ENCODE assay signal across 8 cellular contexts in genomic region chr5:43041131-43041668, GRCh38. TPM values are rescaled to one million over a fixed set of nuclear protein-coding genes. Genes with fewer than 3 reads are reported as not detected.
DNase-seq lines count a peak whose midpoint lies in the region; ATAC-seq, FAIRE-seq and TF ChIP-seq lines count a peak whose summit lies in the region.

No MANE protein-coding gene starts in this region.

- H3K4me1 ChIP-seq in A549 (peaks cover 6% of the 10 kb centered on the region; the same call in 2 of the 3 replicates), HEK293 (ENCODE audit: control insufficient read depth, insufficient read depth, low read length) (no peaks in the 10 kb centered on the region), mesodermal cell (ENCODE audit: control insufficient read depth, insufficient read depth, low read length, poor library complexity, severe bottlenecking) (peaks cover 15% of the 10 kb centered on the region)

- no peak for TF ChIP-seq EP300 in A549 (IDR thresholded peaks at IDR 0.05)

- POLR2A ChIA-PET in A549 (lab: Yijun Ruan, JAX) = interaction anchor here (0.6 to 3.2 kb wide), 14 partner anchors 20 to 443 kb away, joined by 3 to 53 read pairs (median 5); partner anchors contain the start of genes TMEM267 and ZNF131
- POLR2A ChIA-PET in HEK293 (lab: Yijun Ruan, JAX) = interaction anchor here (0.6 to 3.1 kb wide), 10 partner anchors 21 to 349 kb away, joined by 3 to 33 read pairs (median 8); partner anchors contain the start of gene ZNF131

- no peak for ATAC-seq in A549
- no peak for ATAC-seq in HG03025 (IDR thresholded peaks at IDR 0.05; ENCODE audit: low FRiP score, unreplicated experiment)
- ATAC-seq in GM19452 (IDR thresholded peaks at IDR 0.05; ENCODE audit: unreplicated experiment) = no peak

- H3K36me3 ChIP-seq in HEK293 (ENCODE audit: control insufficient read depth in 2 of 2, insufficient read depth in 1 of 2, low read length in 2 of 2) = no peaks in the 10 kb centered on the region
- H3K36me3 ChIP-seq in mesodermal cell (ENCODE audit: control insufficient read depth, insufficient read depth, low read length) = no peaks in the 10 kb centered on the region

- under 1% methylated on average over 18 of the region's 18 CpGs for WGBS in A549 (ENCODE audit: missing lambda C conversion rate)
- 7 to 9% methylated on average over 16 to 17 of the region's 18 CpGs for WGBS in mesodermal cell (ENCODE audit: insufficient coverage in 2 of 2), 2 experiments

- in situ Hi-C loops in GM13977 (cut with MboI; ENCODE audit: low pct_unique_long_range_greater_than_20kb, low sequenced_read_pairs, unreplicated experiment) = no loop called here

- TF ChIP-seq RAD21 in A549 (conservative IDR thresholded peaks at IDR 0.05 in 1 of 2, IDR thresholded peaks at IDR 0.05 in 1 of 2) = no peak

- H3K4me3 ChIP-seq in A549 (peak overlapping the region; percentile 50), HEK293 (ENCODE audit: low read depth, low read length) (peak overlapping the region; percentile 56), mesodermal cell (ENCODE audit: extremely low read depth, insufficient read depth, low read length, poor library complexity, severe bottlenecking) (peak overlapping the region; percentile 46)

- DNase-seq in A549 (ENCODE audit: low read depth in 1 of 2, low spot score in 1 of 2) (peak in 1 of 2 experiments; percentile 71), T-helper 1 cell (peak in 3 of 5 donors; percentile 24 to 74 (median 41)), dermis blood vessel endothelial cell (peak; percentile 81), GM13977 (ENCODE audit: low spot score) (no peak)

- no peaks in the 10 kb centered on the region for H3K9me3 ChIP-seq in A549
- no peaks in the 10 kb centered on the region for H3K9me3 ChIP-seq in HEK293 (ENCODE audit: control insufficient read depth, insufficient read depth, low read depth, low read length)
- no peaks in the 10 kb centered on the region for H3K9me3 ChIP-seq in mesodermal cell (ENCODE audit: control insufficient read depth, low read length)

- H3K4me2 ChIP-seq in A549 = peak overlapping the region; percentile 97

- no peak for FAIRE-seq in A549 (lab: Jason Lieb, UNC)

- peak overlapping the region; percentile 85 to 93 for H3K27ac ChIP-seq in A549
- peak overlapping the region; percentile 80; the same call in 1 of the 2 replicates for H3K27ac ChIP-seq in HEK293 (ENCODE audit: extremely low read depth, low read depth, low read length)
- H3K27ac ChIP-seq in mesodermal cell (ENCODE audit: low read depth, low read length, severe bottlenecking) = peak overlapping the region; percentile 89

- TF ChIP-seq POLR2A in A549 (IDR thresholded peaks at IDR 0.05; ENCODE audit: low read length) = no peak

- CTCF ChIA-PET in A549 (lab: Yijun Ruan, JAX) (interaction anchor here (0.7 to 3.2 kb wide), 34 partner anchors 9 to 212 kb away, joined by 3 to 72 read pairs (median 6); partner anchors contain the start of gene ZNF131), HEK293 (lab: Yijun Ruan, JAX) (interaction anchor here (0.5 to 3.1 kb wide), 27 partner anchors 10 to 1245 kb away, joined by 3 to 33 read pairs (median 5); no protein-coding TSS in a partner anchor)

- no peak for TF ChIP-seq CTCF in A549 (IDR thresholded peaks at IDR 0.05)
- no peak for TF ChIP-seq CTCF in HEK293 (tag by site-specific recombination; IDR thresholded peaks at IDR 0.05)
- no peak for TF ChIP-seq CTCF in GM13977 (IDR thresholded peaks at IDR 0.05; ENCODE audit: extremely low read depth, insufficient read depth, missing control alignments)

TF ChIP-seq in A549, 52 proteins besides CTCF, POLR2A, EP300 and RAD21:
- TF ChIP-seq JUN (IDR thresholded peaks at IDR 0.05) (no peak; a peak in 1 of 5 replicates), RARB (CRISPR knock-in tag; IDR thresholded peaks at IDR 0.05) (no peak), CEBPB (IDR thresholded peaks at IDR 0.05) (peak; percentile 27 to 82; a peak in 3 of 4 replicates), CHD2 (IDR thresholded peaks at IDR 0.05; ENCODE audit: low read length, partially characterized antibody) (peak; percentile 83)
- TF ChIP-seq, protein P1, sequence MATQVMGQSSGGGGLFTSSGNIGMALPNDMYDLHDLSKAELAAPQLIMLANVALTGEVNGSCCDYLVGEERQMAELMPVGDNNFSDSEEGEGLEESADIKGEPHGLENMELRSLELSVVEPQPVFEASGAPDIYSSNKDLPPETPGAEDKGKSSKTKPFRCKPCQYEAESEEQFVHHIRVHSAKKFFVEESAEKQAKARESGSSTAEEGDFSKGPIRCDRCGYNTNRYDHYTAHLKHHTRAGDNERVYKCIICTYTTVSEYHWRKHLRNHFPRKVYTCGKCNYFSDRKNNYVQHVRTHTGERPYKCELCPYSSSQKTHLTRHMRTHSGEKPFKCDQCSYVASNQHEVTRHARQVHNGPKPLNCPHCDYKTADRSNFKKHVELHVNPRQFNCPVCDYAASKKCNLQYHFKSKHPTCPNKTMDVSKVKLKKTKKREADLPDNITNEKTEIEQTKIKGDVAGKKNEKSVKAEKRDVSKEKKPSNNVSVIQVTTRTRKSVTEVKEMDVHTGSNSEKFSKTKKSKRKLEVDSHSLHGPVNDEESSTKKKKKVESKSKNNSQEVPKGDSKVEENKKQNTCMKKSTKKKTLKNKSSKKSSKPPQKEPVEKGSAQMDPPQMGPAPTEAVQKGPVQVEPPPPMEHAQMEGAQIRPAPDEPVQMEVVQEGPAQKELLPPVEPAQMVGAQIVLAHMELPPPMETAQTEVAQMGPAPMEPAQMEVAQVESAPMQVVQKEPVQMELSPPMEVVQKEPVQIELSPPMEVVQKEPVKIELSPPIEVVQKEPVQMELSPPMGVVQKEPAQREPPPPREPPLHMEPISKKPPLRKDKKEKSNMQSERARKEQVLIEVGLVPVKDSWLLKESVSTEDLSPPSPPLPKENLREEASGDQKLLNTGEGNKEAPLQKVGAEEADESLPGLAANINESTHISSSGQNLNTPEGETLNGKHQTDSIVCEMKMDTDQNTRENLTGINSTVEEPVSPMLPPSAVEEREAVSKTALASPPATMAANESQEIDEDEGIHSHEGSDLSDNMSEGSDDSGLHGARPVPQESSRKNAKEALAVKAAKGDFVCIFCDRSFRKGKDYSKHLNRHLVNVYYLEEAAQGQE (IDR thresholded peaks at IDR 0.05) = peak; percentile 79

TF ChIP-seq in HEK293, 187 proteins besides CTCF, POLR2A, EP300 and RAD21 (continues in another document):
- TF ChIP-seq ZNF394 (tag by site-specific recombination; IDR thresholded peaks at IDR 0.05; ENCODE audit: borderline replicate concordance) (no peak), ELK4 (IDR thresholded peaks at IDR 0.05; ENCODE audit: borderline replicate concordance, low read depth, low read length) (no peak)
- TF ChIP-seq, protein P2, sequence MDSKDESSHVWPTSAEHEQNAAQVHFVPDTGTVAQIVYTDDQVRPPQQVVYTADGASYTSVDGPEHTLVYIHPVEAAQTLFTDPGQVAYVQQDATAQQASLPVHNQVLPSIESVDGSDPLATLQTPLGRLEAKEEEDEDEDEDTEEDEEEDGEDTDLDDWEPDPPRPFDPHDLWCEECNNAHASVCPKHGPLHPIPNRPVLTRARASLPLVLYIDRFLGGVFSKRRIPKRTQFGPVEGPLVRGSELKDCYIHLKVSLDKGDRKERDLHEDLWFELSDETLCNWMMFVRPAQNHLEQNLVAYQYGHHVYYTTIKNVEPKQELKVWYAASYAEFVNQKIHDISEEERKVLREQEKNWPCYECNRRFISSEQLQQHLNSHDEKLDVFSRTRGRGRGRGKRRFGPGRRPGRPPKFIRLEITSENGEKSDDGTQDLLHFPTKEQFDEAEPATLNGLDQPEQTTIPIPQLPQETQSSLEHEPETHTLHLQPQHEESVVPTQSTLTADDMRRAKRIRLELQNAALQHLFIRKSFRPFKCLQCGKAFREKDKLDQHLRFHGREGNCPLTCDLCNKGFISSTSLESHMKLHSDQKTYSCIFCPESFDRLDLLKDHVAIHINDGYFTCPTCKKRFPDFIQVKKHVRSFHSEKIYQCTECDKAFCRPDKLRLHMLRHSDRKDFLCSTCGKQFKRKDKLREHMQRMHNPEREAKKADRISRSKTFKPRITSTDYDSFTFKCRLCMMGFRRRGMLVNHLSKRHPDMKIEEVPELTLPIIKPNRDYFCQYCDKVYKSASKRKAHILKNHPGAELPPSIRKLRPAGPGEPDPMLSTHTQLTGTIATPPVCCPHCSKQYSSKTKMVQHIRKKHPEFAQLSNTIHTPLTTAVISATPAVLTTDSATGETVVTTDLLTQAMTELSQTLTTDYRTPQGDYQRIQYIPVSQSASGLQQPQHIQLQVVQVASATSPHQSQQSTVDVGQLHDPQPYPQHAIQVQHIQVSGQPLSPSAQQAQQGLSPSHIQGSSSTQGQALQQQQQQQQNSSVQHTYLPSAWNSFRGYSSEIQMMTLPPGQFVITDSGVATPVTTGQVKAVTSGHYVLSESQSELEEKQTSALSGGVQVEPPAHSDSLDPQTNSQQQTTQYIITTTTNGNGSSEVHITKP (tag by site-specific recombination; IDR thresholded peaks at IDR 0.05) = peak; percentile 11; the same call in 1 of the 2 replicates

RNA-seq across cellular contexts. Expression of gene ANXA2R, which starts 1.1 kb away (rescaled TPM):
- polyA plus RNA-seq in A549 (2011; rRNA removed) (1.7 and 1.8 TPM in 2 replicates), A549 (2017; fragmentation: RNase III; extraction: RNeasy Plus Mini Kit Qiagen cat#74134 plus additional on column Dnase treatment) (1.7 to 2.1 TPM (median 2.1 TPM) in 3 replicates)
- polyA plus RNA-seq in A549 (2012; cell fraction: cytosol; rRNA removed) = 2.4 and 2.7 TPM in 2 replicates
- polyA plus RNA-seq in A549 (2012; cell fraction: nucleus; rRNA removed) = 3.3 and 3.7 TPM in 2 replicates
- polyA minus RNA-seq in A549 (2011; rRNA and poly(A)+ RNA removed) = 3.2 and 3.8 TPM in 2 replicates
- 7.7 and 7.8 TPM in 2 replicates for total RNA-seq in dermis blood vessel endothelial cell
- 1.9 TPM for polyA plus RNA-seq in mesodermal cell (2013, experiment 1 of 2)
- polyA plus RNA-seq in mesodermal cell (2013, experiment 2 of 2) = 1.2 TPM
